ENCODE assay signal across 14 cellular contexts in genomic region chr6:24234043-24234442, GRCh38.
"Had no signal": no experiment of that assay in that cellular context is flagged by ENCODE, and none has a peak within 500 bp of the region (broad histone marks: within the 10 kb centered on the region; RNA-seq: fewer than 3 reads in every experiment).

No MANE protein-coding gene starts in this region.

- ATAC-seq: naive thymus-derived CD4-positive, alpha-beta T cell had no signal

- H3K4me1 ChIP-seq: right atrium auricular region had no signal

- H3K9me3 ChIP-seq: ovary, right atrium auricular region had no signal

- DNase-seq: cortex of kidney; dorsolateral prefrontal cortex; effector CD8-positive, alpha-beta T cell; foreskin melanocyte; head of caudate nucleus; mesendoderm; naive thymus-derived CD4-positive, alpha-beta T cell; nucleus accumbens; ovary; stimulated activated CD4-positive, alpha-beta T cell treated with anti-CD3 and anti-CD28 coated beads, Interleukin-2, amount 100 ng/mL, for 48 hours; stimulated activated naive CD4-positive, alpha-beta T cell treated with Interleukin-2 at 50 U/mL for 16 hours had no signal

- H3K36me3 ChIP-seq: ovary, right atrium auricular region had no signal

- H3K4me3 ChIP-seq: dorsolateral prefrontal cortex, hepatocyte, ovary, right atrium auricular region, smooth muscle cell had no signal
